ENCODE assay signal across 19 cellular contexts in the genomic region with DNA sequence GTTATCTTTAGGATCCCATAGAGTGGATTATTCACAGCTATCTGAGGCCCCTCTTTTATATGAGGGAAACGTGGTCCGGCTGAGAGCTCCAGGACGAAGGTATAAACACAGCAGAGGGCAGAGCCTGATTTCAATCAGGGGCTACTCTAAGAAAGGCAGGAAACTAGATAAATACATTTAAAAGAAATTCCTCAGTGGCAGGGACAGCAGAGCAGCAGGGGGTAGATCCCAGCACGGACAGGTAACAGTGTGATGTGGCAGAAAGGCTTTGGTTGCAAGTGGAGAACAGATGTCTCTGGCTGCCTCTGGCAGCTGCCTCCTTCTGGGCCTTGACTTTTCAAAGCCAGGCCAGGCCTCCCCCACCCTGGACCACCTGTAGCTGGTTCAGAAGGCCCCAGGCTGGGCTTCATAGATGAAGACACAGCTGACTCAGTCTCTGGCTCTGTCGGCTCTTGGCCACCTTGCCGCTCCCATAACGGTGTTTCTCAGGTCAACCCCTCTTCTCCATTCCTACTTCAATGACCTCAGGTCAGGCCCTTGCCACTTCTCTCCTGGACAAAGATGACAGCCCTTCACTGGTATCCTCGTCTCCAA. TPM values are rescaled to one million over a fixed set of nuclear protein-coding genes. Genes with fewer than 3 reads are reported as not detected.
"Had no signal": no experiment of that assay in that cellular context is flagged by ENCODE, and none has a peak within 500 bp of the region (broad histone marks: within the 10 kb centered on the region; RNA-seq: fewer than 3 reads in every experiment).

No MANE protein-coding gene starts in this region.

- H3K79me2 ChIP-seq: hepatocyte had no signal

- H3K27me3 ChIP-seq: foreskin keratinocyte, hepatocyte, right lobe of liver, tibial artery, upper lobe of left lung, vagina had no signal

- H3K27ac ChIP-seq: foreskin keratinocyte, hepatocyte, psoas muscle, right lobe of liver, tibial artery, upper lobe of left lung, vagina had no signal

- H3K4me1 Mint-ChIP-seq: naive thymus-derived CD4-positive, alpha-beta T cell; stimulated activated effector memory CD8-positive, alpha-beta T cell treated with anti-CD3 and anti-CD28 coated beads, Interleukin-12 subunit alpha, Interleukin-12 subunit beta, amount 100 ng/mL, for 72 hours had no signal

- H3K27ac Mint-ChIP-seq: dendritic cell treated with granulocyte-macrophage colony-stimulating factor and Interleukin-4, amounts not matched to agents 40 ng/mL and 50 ng/mL, for 4 days; effector memory CD8-positive, alpha-beta T cell; naive thymus-derived CD4-positive, alpha-beta T cell; nephron progenitor cell; stimulated activated effector memory CD8-positive, alpha-beta T cell treated with anti-CD3 and anti-CD28 coated beads, Interleukin-12 subunit alpha, Interleukin-12 subunit beta, amount 100 ng/mL, for 72 hours had no signal

- H2AFZ ChIP-seq: hepatocyte had no signal

- H3K4me2 ChIP-seq: hepatocyte had no signal

- H3K9me3 Mint-ChIP-seq: dendritic cell treated with granulocyte-macrophage colony-stimulating factor and Interleukin-4, amounts not matched to agents 40 ng/mL and 50 ng/mL, for 4 days; nephron progenitor cell; stimulated activated effector memory CD8-positive, alpha-beta T cell treated with anti-CD3 and anti-CD28 coated beads, Interleukin-12 subunit alpha, Interleukin-12 subunit beta, amount 100 ng/mL, for 72 hours had no signal

- H3K27me3 Mint-ChIP-seq: dendritic cell treated with granulocyte-macrophage colony-stimulating factor and Interleukin-4, amounts not matched to agents 40 ng/mL and 50 ng/mL, for 4 days had no signal

- H3K36me3 Mint-ChIP-seq: naive thymus-derived CD4-positive, alpha-beta T cell; stimulated activated effector memory CD8-positive, alpha-beta T cell treated with anti-CD3 and anti-CD28 coated beads, Interleukin-12 subunit alpha, Interleukin-12 subunit beta, amount 100 ng/mL, for 72 hours had no signal

- ATAC-seq: effector memory CD8-positive, alpha-beta T cell; foreskin keratinocyte; left colon; naive thymus-derived CD4-positive, alpha-beta T cell; psoas muscle; right lobe of liver; stimulated activated effector memory CD8-positive, alpha-beta T cell treated with anti-CD3 and anti-CD28 coated beads, Interleukin-12 subunit alpha, Interleukin-12 subunit beta, amount 100 ng/mL, for 72 hours; stimulated activated naive CD8-positive, alpha-beta T cell treated with anti-CD3 and anti-CD28 coated beads, Interleukin-15, Interleukin-2, amounts not matched to agents 100 U/mL and 50 U/mL, for 24 hours had no signal

- H3K9me3 ChIP-seq: psoas muscle, right lobe of liver, tibial artery, upper lobe of left lung, vagina had no signal

- DNase-seq: effector memory CD8-positive, alpha-beta T cell; foreskin keratinocyte; head of caudate nucleus; left colon; naive thymus-derived CD4-positive, alpha-beta T cell; nephron progenitor cell; psoas muscle; retina; right lobe of liver; stimulated activated CD4-positive, alpha-beta T cell treated with anti-CD3 and anti-CD28 coated beads, Interleukin-4, amount 100 ng/mL, for 1 hour; stimulated activated CD8-positive, alpha-beta memory T cell treated with anti-CD3 and anti-CD28 coated beads, Interleukin-4, amount 100 ng/mL, for 48 hours; stimulated activated naive CD8-positive, alpha-beta T cell treated with anti-CD3 and anti-CD28 coated beads, Interleukin-15, Interleukin-2, amounts not matched to agents 100 U/mL and 50 U/mL, for 24 hours; tibial artery; upper lobe of left lung had no signal

- H3K4me3 Mint-ChIP-seq: dendritic cell treated with granulocyte-macrophage colony-stimulating factor and Interleukin-4, amounts not matched to agents 40 ng/mL and 50 ng/mL, for 4 days; effector memory CD8-positive, alpha-beta T cell; naive thymus-derived CD4-positive, alpha-beta T cell; nephron progenitor cell; stimulated activated effector memory CD8-positive, alpha-beta T cell treated with anti-CD3 and anti-CD28 coated beads, Interleukin-12 subunit alpha, Interleukin-12 subunit beta, amount 100 ng/mL, for 72 hours had no signal

- H3K4me1 ChIP-seq: foreskin keratinocyte, psoas muscle, right lobe of liver, tibial artery, upper lobe of left lung, vagina had no signal

RNA-seq across cellular contexts. Expression of gene FAM78B, which starts 43.8 kb away (rescaled TPM):
- total RNA-seq: epithelial cell of proximal tubule, hepatocyte had no signal
